In genomic region chr17:67689534-67690177, GRCh38 we compare ENCODE assay signal across 8 cellular contexts. TPM values are rescaled to one million over a fixed set of nuclear protein-coding genes. Genes with fewer than 3 reads are reported as not detected.
DNase-seq lines count a peak whose midpoint lies in the region; ATAC-seq, FAIRE-seq and TF ChIP-seq lines count a peak whose summit lies in the region.

No MANE protein-coding gene starts in this region.

- H3K4me3 ChIP-seq in breast epithelium (no peak overlapping the region), kidney (ENCODE audit: low read length in 2 of 2) (no peak overlapping the region)

- H3K27ac ChIP-seq in breast epithelium (no peak overlapping the region), kidney (ENCODE audit: low read depth in 2 of 2, low read length in 2 of 2) (no peak overlapping the region)

- H3K4me1 ChIP-seq in breast epithelium, result no peaks in the 10 kb centered on the region
- no peaks in the 10 kb centered on the region for H3K4me1 ChIP-seq in kidney (ENCODE audit: control insufficient read depth in 1 of 2, insufficient read depth in 1 of 2, low read depth in 1 of 2, low read length in 2 of 2)

- intact Hi-C loops in breast epithelium (cut with DNase I; ENCODE audit: low total_unique reads) (loop anchor here (10.0 kb wide), 1 partner anchor 305 kb away; no protein-coding TSS in a partner anchor), kidney (cut with DNase I) (loop anchor here (5.0 kb wide), 1 partner anchor 312 kb away; the partner anchor contains the start of gene PITPNC1)

- no peaks in the 10 kb centered on the region for H3K36me3 ChIP-seq in breast epithelium
- peaks cover 0 to 2% of the 10 kb centered on the region in 2 donors for H3K36me3 ChIP-seq in kidney (ENCODE audit: control insufficient read depth in 1 of 2, insufficient read depth in 2 of 2, low read length in 2 of 2)

- ATAC-seq in GM18867 (IDR thresholded peaks at IDR 0.05; ENCODE audit: unreplicated experiment), result no peak

- no peak overlapping the region for H3K9ac ChIP-seq in kidney (ENCODE audit: low read length in 2 of 2)

- peak; percentile 1 to 10 for DNase-seq in activated CD8-positive, alpha-beta memory T cell treated with anti-CD3 and anti-CD28 coated beads for 4 hours (ENCODE audit: low read depth in 2 of 2)
- DNase-seq in activated CD8-positive, alpha-beta memory T cell treated with anti-CD3 and anti-CD28 coated beads for 24 hours, result no peak
- DNase-seq in NCI-H1436 treated with DMSO at 0.1 percent for 48 hours (lab: John Stamatoyannopoulos, UW) (peak; percentile 21), SKM-1 (lab: John Stamatoyannopoulos, UW; ENCODE audit: unreplicated experiment) (peak; percentile 67), breast epithelium (ENCODE audit: low spot score in 2 of 2) (peak in 1 of 2 donors; percentile 38), kidney (no peak)
- DNase-seq in stimulated activated CD4-positive, alpha-beta T cell treated with anti-CD3 and anti-CD28 coated beads, Interleukin-4, amount 100 ng/mL, for 1 hour, result peak; percentile 7

- peak; percentile 69 for FAIRE-seq in kidney (lab: Jason Lieb, UNC)

- H3K27me3 ChIP-seq in breast epithelium, result no peaks in the 10 kb centered on the region

- no peak for TF ChIP-seq POLR2A in breast epithelium (IDR thresholded peaks at IDR 0.05)

- no peaks in the 10 kb centered on the region for H3K9me3 ChIP-seq in breast epithelium
- no peaks in the 10 kb centered on the region for H3K9me3 ChIP-seq in kidney (ENCODE audit: control insufficient read depth in 1 of 2, low read length in 2 of 2)

- TF ChIP-seq CTCF in breast epithelium (IDR thresholded peaks at IDR 0.05) (peak; percentile 81 to 87 (median 85)), kidney (IDR thresholded peaks at IDR 0.05; ENCODE audit: borderline replicate concordance, extremely low read depth, insufficient read depth) (peak; percentile 71)

RNA-seq across cellular contexts. Expression of gene NOL11, which starts 28.1 kb away (rescaled TPM):
- 10 to 100 TPM; 25.1 to 45.5 (median 35.4) TPM for total RNA-seq in breast epithelium
- total RNA-seq in kidney, result 37.3 TPM
- polyA plus RNA-seq in kidney (ENCODE audit: insufficient read depth, low read depth, low replicate concordance), result 40.8 TPM

Comparison
In these comparisons a context has a peak if more than half of its experiments do, and no peak if none do; other contexts are left out.
1. DNase-seq: peak in activated CD8-positive, alpha-beta memory T cell treated with anti-CD3 and anti-CD28 coated beads for 4 hours (2 of 2), NCI-H1436 treated with DMSO at 0.1 percent for 48 hours (single experiment), SKM-1 (single experiment) and stimulated activated CD4-positive, alpha-beta T cell treated with anti-CD3 and anti-CD28 coated beads, Interleukin-4, amount 100 ng/mL, for 1 hour (single experiment); none in activated CD8-positive, alpha-beta memory T cell treated with anti-CD3 and anti-CD28 coated beads for 24 hours (single experiment) and kidney (single experiment).